ENCODE assay signal across 8 cellular contexts in genomic region chr19:44955500-44956439, GRCh38. TPM values are rescaled to one million over a fixed set of nuclear protein-coding genes. Genes with fewer than 3 reads are reported as not detected.
A peak's percentile ranks its signal among the peaks of the same experiment; 100 is the strongest.
DNase-seq lines count a peak whose midpoint lies in the region; ATAC-seq and TF ChIP-seq lines count a peak whose summit lies in the region.

No MANE protein-coding gene starts in this region.

- CTCF ChIA-PET in activated CD4-positive, alpha-beta T cell treated with anti-CD3 and anti-CD28 coated beads, Interleukin-2, amount 10 ng/mL, durations not matched to agents 7 days and 5 days (lab: Charles Lee) = interaction anchor here (0.6 to 1.5 kb wide), 2 partner anchors 10 to 261 kb away, joined by 4 read pairs; no protein-coding TSS in a partner anchor

- H3K9me3 Mint-ChIP-seq in activated CD4-positive, alpha-beta T cell treated with anti-CD3 and anti-CD28 coated beads, Interleukin-2, amount 10 ng/mL, durations not matched to agents 7 days and 5 days = no peaks in the 10 kb centered on the region
- H3K9me3 Mint-ChIP-seq in glutamatergic neuron (ENCODE audit: unreplicated experiment) = peaks cover 8% of the 10 kb centered on the region

- no peaks in the 10 kb centered on the region for H3K36me3 Mint-ChIP-seq in activated CD4-positive, alpha-beta T cell treated with anti-CD3 and anti-CD28 coated beads, Interleukin-2, amount 10 ng/mL, durations not matched to agents 7 days and 5 days (ENCODE audit: low read depth)
- H3K36me3 Mint-ChIP-seq in glutamatergic neuron (ENCODE audit: unreplicated experiment) = no peaks in the 10 kb centered on the region

- peak overlapping the region; percentile 89 for H3K27ac Mint-ChIP-seq in activated CD4-positive, alpha-beta T cell treated with anti-CD3 and anti-CD28 coated beads, Interleukin-2, amount 10 ng/mL, durations not matched to agents 7 days and 5 days
- peak overlapping the region; percentile 75 for H3K27ac Mint-ChIP-seq in glutamatergic neuron (ENCODE audit: unreplicated experiment)

- ATAC-seq in HG02973 (IDR thresholded peaks at IDR 0.05; ENCODE audit: unreplicated experiment) = peak; percentile 25

- TF ChIP-seq CTCF in GM12875 (IDR thresholded peaks at IDR 0.05; ENCODE audit: borderline replicate concordance, insufficient read depth, low read depth, low read length) (no peak), glutamatergic neuron (IDR thresholded peaks at IDR 0.05; ENCODE audit: partially characterized antibody, unreplicated experiment) (no peak), retinal pigment epithelial cell (conservative IDR thresholded peaks at IDR 0.05; ENCODE audit: low read depth, low read length) (no peak)

- DNase-seq in activated CD4-positive, alpha-beta T cell treated with anti-CD3 and anti-CD28 coated beads, Interleukin-2, amount 10 ng/mL, durations not matched to agents 7 days and 5 days = no peak
- DNase-seq in glutamatergic neuron (no peak), retinal pigment epithelial cell (ENCODE audit: low read depth) (no peak), SIG-M5 (lab: John Stamatoyannopoulos, UW) (no peak), NCI-H1930 (lab: John Stamatoyannopoulos, UW) (no peak), NCI-H2227 (lab: John Stamatoyannopoulos, UW; ENCODE audit: unreplicated experiment) (no peak)

- peak overlapping the region; percentile 95 for H3K4me3 Mint-ChIP-seq in activated CD4-positive, alpha-beta T cell treated with anti-CD3 and anti-CD28 coated beads, Interleukin-2, amount 10 ng/mL, durations not matched to agents 7 days and 5 days
- peak overlapping the region; percentile 93 for H3K4me3 Mint-ChIP-seq in glutamatergic neuron (ENCODE audit: unreplicated experiment)

- no peaks in the 10 kb centered on the region for H3K27me3 Mint-ChIP-seq in activated CD4-positive, alpha-beta T cell treated with anti-CD3 and anti-CD28 coated beads, Interleukin-2, amount 10 ng/mL, durations not matched to agents 7 days and 5 days
- H3K27me3 Mint-ChIP-seq in glutamatergic neuron (ENCODE audit: unreplicated experiment) = peaks cover 12% of the 10 kb centered on the region

- POLR2A ChIA-PET in activated CD4-positive, alpha-beta T cell treated with anti-CD3 and anti-CD28 coated beads, Interleukin-2, amount 10 ng/mL, durations not matched to agents 7 days and 5 days (lab: Charles Lee) = interaction anchor here (0.7 kb wide), 1 partner anchor 18 kb away, joined by 3 read pairs; no protein-coding TSS in a partner anchor

- H3K4me3 ChIP-seq in GM12875 (ENCODE audit: low read depth, low read length) (peak overlapping the region; percentile 88), retinal pigment epithelial cell (ENCODE audit: low read length) (peak overlapping the region; percentile 99)

- peaks cover 44% of the 10 kb centered on the region for H3K4me1 Mint-ChIP-seq in activated CD4-positive, alpha-beta T cell treated with anti-CD3 and anti-CD28 coated beads, Interleukin-2, amount 10 ng/mL, durations not matched to agents 7 days and 5 days
- H3K4me1 Mint-ChIP-seq in glutamatergic neuron (ENCODE audit: low read depth, unreplicated experiment) = peaks cover 22% of the 10 kb centered on the region

RNA-seq across cellular contexts. Expression of gene CLPTM1, which starts 0.6 kb away (rescaled TPM):
- total RNA-seq in activated CD4-positive, alpha-beta T cell treated with anti-CD3 and anti-CD28 coated beads, Interleukin-2, amount 10 ng/mL, durations not matched to agents 7 days and 5 days = 10 to 100 TPM; 70.6 to 72.8 TPM
- 102 TPM for total RNA-seq in glutamatergic neuron (ENCODE audit: unreplicated experiment)

RNA-seq across cellular contexts. Expression of gene APOC2, which starts 9.9 kb away (rescaled TPM):
- total RNA-seq in activated CD4-positive, alpha-beta T cell treated with anti-CD3 and anti-CD28 coated beads, Interleukin-2, amount 10 ng/mL, durations not matched to agents 7 days and 5 days = not detected
- not detected for total RNA-seq in glutamatergic neuron (ENCODE audit: unreplicated experiment)

RNA-seq across cellular contexts. Expression of gene APOC4, which starts 13.7 kb away (rescaled TPM):
- total RNA-seq in activated CD4-positive, alpha-beta T cell treated with anti-CD3 and anti-CD28 coated beads, Interleukin-2, amount 10 ng/mL, durations not matched to agents 7 days and 5 days = not detected
- total RNA-seq in glutamatergic neuron (ENCODE audit: unreplicated experiment) = not detected

RNA-seq across cellular contexts. Expression of gene APOC1, which starts 41.4 kb away (rescaled TPM):
- total RNA-seq in activated CD4-positive, alpha-beta T cell treated with anti-CD3 and anti-CD28 coated beads, Interleukin-2, amount 10 ng/mL, durations not matched to agents 7 days and 5 days = not detected
- 8.3 TPM for total RNA-seq in glutamatergic neuron (ENCODE audit: unreplicated experiment)

RNA-seq across cellular contexts. Expression of gene RELB, which starts 45.5 kb away (rescaled TPM):
- total RNA-seq in activated CD4-positive, alpha-beta T cell treated with anti-CD3 and anti-CD28 coated beads, Interleukin-2, amount 10 ng/mL, durations not matched to agents 7 days and 5 days = 10 to 100 TPM; 16.8 to 20.0 TPM
- total RNA-seq in glutamatergic neuron (ENCODE audit: unreplicated experiment) = 1.2 TPM
